ENCODE assay signal across 9 cellular contexts in genomic region chr14:68797180-68797670, GRCh38. TPM values are rescaled to one million over a fixed set of nuclear protein-coding genes. Genes with fewer than 3 reads are reported as not detected.
DNase-seq lines count a peak whose midpoint lies in the region; ATAC-seq, FAIRE-seq and TF ChIP-seq lines count a peak whose summit lies in the region.
"Had no signal": no experiment of that assay in that cellular context is flagged by ENCODE, and none has a peak within 500 bp of the region (broad histone marks: within the 10 kb centered on the region; RNA-seq: fewer than 3 reads in every experiment).

No MANE protein-coding gene starts in this region.

- no peak overlapping the region for H3K4me3 ChIP-seq in mammary epithelial cell (replicated peaks in 1 of 3; ENCODE audit: insufficient read depth in 1 of 3, low read depth in 2 of 3, low read length in 3 of 3)
- no peak overlapping the region for H3K4me3 ChIP-seq in K562
- H3K4me3 ChIP-seq in mesodermal cell (ENCODE audit: extremely low read depth, insufficient read depth, low read length, poor library complexity, severe bottlenecking), result no peak overlapping the region
- H3K4me3 ChIP-seq in uterus, result no peak overlapping the region

- H3K27ac ChIP-seq in mammary epithelial cell (ENCODE audit: insufficient read depth, low read depth, low read length), result no peak overlapping the region
- H3K27ac ChIP-seq in K562 (ENCODE audit: extremely low read depth, low read depth, low read length), result peak overlapping the region; percentile 100
- peak overlapping the region; percentile 100 for H3K27ac ChIP-seq in mesodermal cell (ENCODE audit: low read depth, low read length, severe bottlenecking)
- H3K27ac ChIP-seq in uterus, result peak overlapping the region; percentile 96 to 99

- H3K79me2 ChIP-seq in mammary epithelial cell (ENCODE audit: insufficient read depth, low read length) (peaks cover 34% of the 10 kb centered on the region), K562 (ENCODE audit: control insufficient read depth, insufficient read depth, low read length) (peaks cover 30% of the 10 kb centered on the region)

- H3K36me3 ChIP-seq in mammary epithelial cell (ENCODE audit: insufficient read depth, low read length), result no peaks in the 10 kb centered on the region
- no peaks in the 10 kb centered on the region for H3K36me3 ChIP-seq in K562 (ENCODE audit: control insufficient read depth, insufficient read depth, low read length)
- H3K36me3 ChIP-seq in mesodermal cell (ENCODE audit: control insufficient read depth, insufficient read depth, low read length), result no peaks in the 10 kb centered on the region
- no peaks in the 10 kb centered on the region for H3K36me3 ChIP-seq in uterus

- no peak overlapping the region for H3K4me2 ChIP-seq in mammary epithelial cell (ENCODE audit: insufficient read depth, low read depth, low read length)
- H3K4me2 ChIP-seq in K562 (ENCODE audit: insufficient read depth, low read length), result peak overlapping the region; percentile 85

- TF ChIP-seq RAD21 in K562 (CRISPR knock-in tag; conservative IDR thresholded peaks at IDR 0.05 in 1 of 2, IDR thresholded peaks at IDR 0.05 in 1 of 2), result no peak

- H3K9ac ChIP-seq in mammary epithelial cell (ENCODE audit: insufficient read depth, low read length) (no peak overlapping the region), K562 (ENCODE audit: insufficient read depth in 1 of 2, low read depth in 2 of 2, low read length in 2 of 2) (peak overlapping the region; percentile 57 to 94; a peak in 3 of 4 replicates)

- whole genome bisulfite sequencing in mammary epithelial cell (ENCODE audit: low coverage, missing lambda C conversion rate), result 75% methylated on average over 7 of the region's 7 CpGs
- 0% methylated on average over 6 of the region's 7 CpGs for WGBS in K562 (ENCODE audit: insufficient coverage, low coverage, missing lambda C conversion rate)
- 25 to 29% methylated on average over 7 of the region's 7 CpGs for WGBS in mesodermal cell (ENCODE audit: insufficient coverage in 2 of 2), 2 experiments

- FAIRE-seq in K562 (lab: Jason Lieb, UNC), result peak; percentile 84

- H3K9me3 ChIP-seq in mammary epithelial cell (replicated peaks; ENCODE audit: insufficient read depth, low read length), result no peaks in the 10 kb centered on the region
- H3K9me3 ChIP-seq in K562 (replicated peaks; ENCODE audit: control insufficient read depth, insufficient read depth, low read depth, low read length), result no peaks in the 10 kb centered on the region; the same call in none of the 2 replicates
- H3K9me3 ChIP-seq in mesodermal cell (ENCODE audit: control insufficient read depth, low read length), result peaks cover 2% of the 10 kb centered on the region
- H3K9me3 ChIP-seq in uterus, result no peaks in the 10 kb centered on the region

- H3K4me1 Mint-ChIP-seq in MCF 10A (ENCODE audit: insufficient read depth, unreplicated experiment), result peaks cover 23% of the 10 kb centered on the region

- H3K27me3 ChIP-seq in mammary epithelial cell (ENCODE audit: insufficient read depth, low read length) (no peaks in the 10 kb centered on the region), K562 (ENCODE audit: control insufficient read depth in 2 of 2, insufficient read depth in 2 of 2, low read length in 2 of 2) (no peaks in the 10 kb centered on the region), uterus (no peaks in the 10 kb centered on the region)

- intact Hi-C loops in MCF 10A (cut with micrococcal nuclease) (no loop called here), mammary epithelial cell (cut with micrococcal nuclease) (no loop called here), K562 (cut with micrococcal nuclease) (loop anchor here (2.0 kb wide), 1 partner anchor 18 kb away; no protein-coding TSS in a partner anchor), uterus (cut with DNase I; ENCODE audit: low total_unique reads) (no loop called here)

- POLR2A ChIA-PET in MCF 10A (lab: Yijun Ruan, JAX) (interaction anchor here (2.7 to 3.4 kb wide), 5 partner anchors 10 to 248 kb away, joined by 14 to 90 read pairs (median 22); no protein-coding TSS in a partner anchor), K562 (lab: Yijun Ruan, JAX) (interaction anchor here (0.5 to 1.3 kb wide), 6 partner anchors 12 to 1015 kb away, joined by 3 to 7 read pairs (median 4); no protein-coding TSS in a partner anchor)

- no peaks in the 10 kb centered on the region for H3K27me3 Mint-ChIP-seq in MCF 10A (ENCODE audit: insufficient read depth, unreplicated experiment)

- CTCF ChIA-PET in MCF 10A (lab: Yijun Ruan, JAX), result interaction anchor here (0.9 to 2.9 kb wide), 3 partner anchors 19 to 854 kb away, joined by 3 to 24 read pairs (median 3); no protein-coding TSS in a partner anchor
- CTCF ChIA-PET in mammary epithelial cell (lab: Charles Lee; ENCODE audit: low non-redundant PET), result no interaction called here
- CTCF ChIA-PET in K562 (lab: Yijun Ruan, JAX; ENCODE audit: low intra/inter-chr PET ratio), result no interaction called here

- peak overlapping the region; percentile 8 for H3K4me3 Mint-ChIP-seq in MCF 10A (ENCODE audit: unreplicated experiment)

- dilution Hi-C loops in mammary epithelial cell (cut with HindIII; ENCODE audit: low sequenced_read_pairs), result no loop called here

- 0 out of 2 replicates have a peak, but pooled peaks have one; percentile 44 for TF ChIP-seq POLR2A in K562 (conservative IDR thresholded peaks at IDR 0.05)
- no peak for TF ChIP-seq POLR2A in uterus (IDR thresholded peaks at IDR 0.05)

- ATAC-seq in K562 (peak; percentile 57), GM21381 (IDR thresholded peaks at IDR 0.05; ENCODE audit: unreplicated experiment) (no peak)

- H3K4me1 ChIP-seq in mammary epithelial cell (ENCODE audit: insufficient read depth, low read length), result peaks cover 15% of the 10 kb centered on the region
- peaks cover 21 to 32% of the 10 kb centered on the region in 2 experiments; a peak in 4 of 5 replicates for H3K4me1 ChIP-seq in K562 (replicated peaks in 1 of 2; ENCODE audit: control insufficient read depth in 2 of 2, insufficient read depth in 2 of 2, low read length in 2 of 2)
- H3K4me1 ChIP-seq in mesodermal cell (ENCODE audit: control insufficient read depth, insufficient read depth, low read length, poor library complexity, severe bottlenecking), result peaks cover 14% of the 10 kb centered on the region
- H3K4me1 ChIP-seq in uterus, result no peaks in the 10 kb centered on the region

- H3K36me3 Mint-ChIP-seq in MCF 10A (ENCODE audit: insufficient read depth, unreplicated experiment), result peaks cover 30% of the 10 kb centered on the region

- in situ Hi-C loops in mammary epithelial cell (cut with MboI; ENCODE audit: low sequenced_read_pairs in 2 of 2), result loop anchor here in 1 of 2 donors (25.0 kb wide), 1 partner anchor 260 kb away; no protein-coding TSS in a partner anchor
- in situ Hi-C loops in K562 (cut with MboI), result no loop called here

- peak; percentile 74; the same call in 1 of the 2 replicates for TF ChIP-seq EP300 in K562 (IDR thresholded peaks at IDR 0.05; ENCODE audit: low read length)

- no peaks in the 10 kb centered on the region for H3K9me1 ChIP-seq in K562 (ENCODE audit: control insufficient read depth, insufficient read depth, low read length)

- BruUV-seq in MCF 10A (replicated peaks; lab: Mats Ljungman, UMichigan), result no TSS peak
- BruUV-seq in mammary epithelial cell (replicated peaks; lab: Mats Ljungman, UMichigan), result no TSS peak
- no TSS peak for BruUV-seq in K562 (replicated peaks; lab: Mats Ljungman, UMichigan)

- H4K20me1 ChIP-seq in mammary epithelial cell (ENCODE audit: insufficient read depth, low read length) (no peaks in the 10 kb centered on the region), K562 (replicated peaks; ENCODE audit: control insufficient read depth, insufficient read depth, low read length) (no peaks in the 10 kb centered on the region)

- peaks cover 9% of the 10 kb centered on the region for H3K9me3 Mint-ChIP-seq in MCF 10A (ENCODE audit: unreplicated experiment)

- H2AFZ ChIP-seq in mammary epithelial cell (ENCODE audit: low read depth, low read length) (no peak overlapping the region), K562 (ENCODE audit: low read depth, low read length) (peak overlapping the region; percentile 88)

- DNase-seq in MCF 10A (ENCODE audit: unreplicated experiment), result no peak
- DNase-seq in mammary epithelial cell, result no peak
- peak; percentile 28 to 87 (median 58) for DNase-seq in K562 (ENCODE audit: extremely low read depth in 1 of 4, low spot score in 3 of 4)
- DNase-seq in uterus, result peak in 1 of 2 donors; percentile 27
- DNase-seq in NCI-H1105 treated with DMSO at 0.1 percent for 48 hours (lab: John Stamatoyannopoulos, UW), result no peak
- no peak for DNase-seq in NCI-H82 (lab: John Stamatoyannopoulos, UW)
- DNase-seq: cortex of kidney had no signal

- TF ChIP-seq CTCF in MCF 10A (IDR thresholded peaks at IDR 0.05; ENCODE audit: unreplicated experiment) (no peak), mammary epithelial cell (conservative IDR thresholded peaks at IDR 0.05 in 1 of 2, IDR thresholded peaks at IDR 0.05 in 1 of 2; ENCODE audit: extremely low read depth in 1 of 2, insufficient read depth in 1 of 2, low read depth in 1 of 2, low read length in 2 of 2) (no peak), K562 (IDR thresholded peaks at IDR 0.05 in 2 of 3, conservative IDR thresholded peaks at IDR 0.05 in 1 of 3; ENCODE audit: insufficient read depth in 2 of 3, low read depth in 1 of 3, low read length in 3 of 3) (no peak), uterus (IDR thresholded peaks at IDR 0.05) (no peak)

- peak overlapping the region; percentile 97 for H3K27ac Mint-ChIP-seq in MCF 10A (ENCODE audit: low read depth, unreplicated experiment)

RNA-seq across cellular contexts. Expression of gene ZFP36L1, which starts 4.4 kb away (rescaled TPM):
- total RNA-seq in MCF 10A (2022) (376 and 426 TPM in 2 replicates), mammary epithelial cell (100 to 1,000 TPM; 169 to 373 TPM), K562 (2014; rRNA removed) (5.3 and 6.2 TPM in 2 replicates), K562 (2014; rRNA removed; fragmentation: Illumina TruSeq; extraction: Trizol) (3.2 and 4.0 TPM in 2 replicates), K562 (2015; rRNA removed; fragmentation: Illumina TruSeq; extraction: Trizol) (3.7 and 3.8 TPM in 2 replicates), K562 (2021) (26.6 and 27.2 TPM in 2 replicates), uterus (100 to 1,000 TPM; 170 to 564 (median 315) TPM)
- polyA plus RNA-seq in mammary epithelial cell (140 TPM), K562 (2011; rRNA removed) (3.7 and 6.6 TPM in 2 replicates), K562 (2014; fragmentation: Illumina TruSeq; extraction: Trizol) (13.7 and 15.5 TPM in 2 replicates), K562 (2014; fragmentation: Nextera tagmentation; extraction: Ambion mirVana) (1 to 10 TPM; 1.3 to 3.2 TPM), K562 (2014; rRNA removed) (11.1 and 11.7 TPM in 2 replicates)
- 99.0 TPM for polyA minus RNA-seq in mammary epithelial cell
- 11.8 and 14.3 TPM in 2 replicates for total RNA-seq in K562 (2011; cell fraction: chromatin; rRNA removed; ENCODE audit: low replicate concordance)
- total RNA-seq in K562 (2011; cell fraction: nucleolus; rRNA removed), result 10.0 and 12.0 TPM in 2 replicates
- total RNA-seq in K562 (2011; cell fraction: nucleoplasm; rRNA removed), result 10.0 and 20.1 TPM in 2 replicates
- 10.0 and 19.9 TPM in 2 replicates for polyA plus RNA-seq in K562 (2011; cell fraction: cytosol; rRNA removed)
- 14.4 and 33.2 TPM in 2 replicates for polyA plus RNA-seq in K562 (2011; cell fraction: nucleus; rRNA removed)
- 9.5 and 18.5 TPM in 2 replicates for polyA plus RNA-seq in K562 (2012)
- 3.1 TPM in 2 replicates for polyA minus RNA-seq in K562 (2011; rRNA and poly(A)+ RNA removed)
- polyA minus RNA-seq in K562 (2011; cell fraction: cytosol; rRNA and poly(A)+ RNA removed), result 15.1 and 34.9 TPM in 2 replicates
- polyA minus RNA-seq in K562 (2011; cell fraction: nucleus; rRNA and poly(A)+ RNA removed), result 9.0 and 10.3 TPM in 2 replicates
- polyA plus RNA-seq in mesodermal cell (2013, experiment 1 of 2), result 184 TPM
- 167 TPM for polyA plus RNA-seq in mesodermal cell (2013, experiment 2 of 2)

Comparison
In these comparisons a context has a peak if more than half of its experiments do, and no peak if none do; other contexts are left out.
1. DNase-seq: peak in K562 (4 of 4); none in MCF 10A (single experiment), mammary epithelial cell (single experiment), NCI-H1105 treated with DMSO at 0.1 percent for 48 hours (single experiment) and NCI-H82 (single experiment).
2. RNA of gene ZFP36L1, which starts 4.4 kb away (total RNA-seq): 170 to 564 TPM in uterus, 376 to 426 TPM in MCF 10A and 169 to 373 TPM in mammary epithelial cell; 3.2 to 27.2 TPM in K562; every median in the first group is over 4 times any median in the second.